ENCODE assay signal across 11 cellular contexts in genomic region chr6:118558811-118559217, GRCh38. TPM values are rescaled to one million over a fixed set of nuclear protein-coding genes. Genes with fewer than 3 reads are reported as not detected.
A peak's percentile ranks its signal among the peaks of the same experiment; 100 is the strongest.
DNase-seq lines count a peak whose midpoint lies in the region; ATAC-seq lines count a peak whose summit lies in the region.
"Had no signal": no experiment of that assay in that cellular context is flagged by ENCODE, and none has a peak within 500 bp of the region (broad histone marks: within the 10 kb centered on the region; RNA-seq: fewer than 3 reads in every experiment).

No MANE protein-coding gene starts in this region.

- H2AK5ac ChIP-seq in trophoblast cell (ENCODE audit: low read length), result no peak overlapping the region

- no peak overlapping the region for H4K8ac ChIP-seq in trophoblast cell (ENCODE audit: low read depth, low read length)

- no CpG with 5 or more reads among the region's 4 CpGs for WGBS in trophoblast cell (ENCODE audit: extremely low coverage, insufficient coverage, insufficient read length)

- H3K27me3 Mint-ChIP-seq in CD4-positive, alpha-beta memory T cell, result no peaks in the 10 kb centered on the region
- no peaks in the 10 kb centered on the region for H3K27me3 Mint-ChIP-seq in effector memory CD8-positive, alpha-beta T cell

- no peak overlapping the region for H2BK120ac ChIP-seq in trophoblast cell (ENCODE audit: insufficient read depth, low read length, poor library complexity)

- peaks cover 30% of the 10 kb centered on the region for H3K4me1 ChIP-seq in CD4-positive, alpha-beta memory T cell (ENCODE audit: insufficient read depth, low read length)
- H3K4me1 ChIP-seq in trophoblast cell (ENCODE audit: control insufficient read depth in 1 of 2, insufficient read depth in 2 of 2, low read length in 2 of 2) (no peaks in the 10 kb centered on the region), Karpas-422 (ENCODE audit: low read length) (no peaks in the 10 kb centered on the region)

- intact Hi-C loops in CD4-positive, alpha-beta memory T cell (cut with micrococcal nuclease), result loop anchor here (10.0 kb wide), 3 partner anchors 884 to 1214 kb away; partner anchors contain the start of genes GOPC and NUS1

- CTCF ChIA-PET in CD4-positive, alpha-beta memory T cell (lab: Charles Lee; ENCODE audit: partially characterized antibody), result interaction anchor here (0.7 to 2.0 kb wide), 12 partner anchors 14 to 552 kb away, joined by 3 to 14 read pairs (median 3); no protein-coding TSS in a partner anchor

- H4K12ac ChIP-seq in trophoblast cell (ENCODE audit: low read depth, low read length), result no peak overlapping the region

- peak; percentile 61 to 77 (median 64) for DNase-seq in CD4-positive, alpha-beta memory T cell
- DNase-seq in KG1 (lab: John Stamatoyannopoulos, UW) (peak; percentile 59), DMS53 (lab: John Stamatoyannopoulos, UW) (no peak), occipital lobe (lab: John Stamatoyannopoulos, UW) (no peak), trophoblast cell (no peak), Karpas-422 (no peak)
- peak; percentile 11 to 23 (median 20) for DNase-seq in effector memory CD8-positive, alpha-beta T cell
- DNase-seq: kidney glomerular epithelial cell had no signal

- peak overlapping the region; percentile 83 to 99 (median 97) for H3K27ac Mint-ChIP-seq in CD4-positive, alpha-beta memory T cell
- peak overlapping the region; percentile 94 to 96 for H3K27ac Mint-ChIP-seq in effector memory CD8-positive, alpha-beta T cell

- no peaks in the 10 kb centered on the region for H3K36me3 ChIP-seq in CD4-positive, alpha-beta memory T cell (ENCODE audit: insufficient read depth, low read length)
- H3K36me3 ChIP-seq in trophoblast cell (ENCODE audit: control insufficient read depth in 1 of 2, insufficient read depth in 2 of 2, low read length in 2 of 2) (peaks cover 0 to 3% of the 10 kb centered on the region in 2 experiments), Karpas-422 (ENCODE audit: insufficient read depth, low read length) (no peaks in the 10 kb centered on the region)

- H3K27ac ChIP-seq in CD4-positive, alpha-beta memory T cell (ENCODE audit: low read depth, low read length), result peak overlapping the region; percentile 53
- no peak overlapping the region for H3K27ac ChIP-seq in trophoblast cell (ENCODE audit: low read depth, low read length)
- H3K27ac ChIP-seq in Karpas-422 (ENCODE audit: low read length), result no peak overlapping the region

- H3K4me3 Mint-ChIP-seq in CD4-positive, alpha-beta memory T cell, result peak overlapping the region; percentile 61 to 90 (median 80)
- H3K4me3 Mint-ChIP-seq in effector memory CD8-positive, alpha-beta T cell, result peak overlapping the region; percentile 65 to 71

- no peak overlapping the region for H3K23ac ChIP-seq in trophoblast cell (ENCODE audit: low read length)

- H3K79me1 ChIP-seq in trophoblast cell (ENCODE audit: low read length), result no peaks in the 10 kb centered on the region

- H3K9me3 Mint-ChIP-seq in CD4-positive, alpha-beta memory T cell, result peaks cover 0 to 2% (median 0%) of the 10 kb centered on the region in 8 donors
- no peaks in the 10 kb centered on the region for H3K9me3 Mint-ChIP-seq in effector memory CD8-positive, alpha-beta T cell

- H2BK12ac ChIP-seq in trophoblast cell (ENCODE audit: low read length), result no peak overlapping the region

- H4K91ac ChIP-seq in trophoblast cell (ENCODE audit: low read depth, low read length), result no peak overlapping the region

- H3K9ac ChIP-seq in trophoblast cell (ENCODE audit: low read length) (no peak overlapping the region), Karpas-422 (ENCODE audit: low read length) (no peak overlapping the region)

- peaks cover 16 to 26% of the 10 kb centered on the region in 2 donors for H3K36me3 Mint-ChIP-seq in CD4-positive, alpha-beta memory T cell
- peaks cover 16% of the 10 kb centered on the region for H3K36me3 Mint-ChIP-seq in effector memory CD8-positive, alpha-beta T cell (ENCODE audit: insufficient read depth)

- H2AFZ ChIP-seq in trophoblast cell (ENCODE audit: insufficient read depth, low read length, poor library complexity) (no peak overlapping the region), Karpas-422 (ENCODE audit: low read length) (no peak overlapping the region)

- H3K4me2 ChIP-seq in trophoblast cell (ENCODE audit: low read length), result no peak overlapping the region
- no peak overlapping the region for H3K4me2 ChIP-seq in Karpas-422 (ENCODE audit: low read depth, low read length, poor library complexity, severe bottlenecking)

- H3K9me3 ChIP-seq in CD4-positive, alpha-beta memory T cell (ENCODE audit: control insufficient read depth in 1 of 2, low read length in 2 of 2), result no peaks in the 10 kb centered on the region
- H3K9me3 ChIP-seq in trophoblast cell (ENCODE audit: insufficient read depth, low read depth, low read length), result no peaks in the 10 kb centered on the region
- no peaks in the 10 kb centered on the region for H3K9me3 ChIP-seq in Karpas-422 (ENCODE audit: low read length)

- no peaks in the 10 kb centered on the region for H3K79me2 ChIP-seq in trophoblast cell (ENCODE audit: control insufficient read depth, insufficient read depth, low read length, poor library complexity)
- no peaks in the 10 kb centered on the region for H3K79me2 ChIP-seq in Karpas-422 (ENCODE audit: low read length)

- no peaks in the 10 kb centered on the region for H3K27me3 ChIP-seq in CD4-positive, alpha-beta memory T cell (ENCODE audit: insufficient read depth, low read length)
- H3K27me3 ChIP-seq in trophoblast cell (ENCODE audit: insufficient read depth, low read length) (no peaks in the 10 kb centered on the region), Karpas-422 (ENCODE audit: low read length) (no peaks in the 10 kb centered on the region)

- peaks cover 31 to 57% (median 35%) of the 10 kb centered on the region in 4 donors for H3K4me1 Mint-ChIP-seq in CD4-positive, alpha-beta memory T cell
- H3K4me1 Mint-ChIP-seq in effector memory CD8-positive, alpha-beta T cell (ENCODE audit: low read depth in 2 of 2), result peaks cover 16 to 35% of the 10 kb centered on the region in 2 donors

- H4K20me1 ChIP-seq in Karpas-422 (ENCODE audit: insufficient read depth, low read depth, low read length), result peaks cover 3% of the 10 kb centered on the region; the same call in 1 of the 2 replicates

- H3K9me2 ChIP-seq in Karpas-422 (replicated peaks; ENCODE audit: insufficient read depth, low read length), result no peaks in the 10 kb centered on the region

- POLR2A ChIA-PET in CD4-positive, alpha-beta memory T cell (lab: Charles Lee; ENCODE audit: partially characterized antibody), result interaction anchor here (0.9 to 2.9 kb wide), 18 partner anchors 21 to 1010 kb away, joined by 3 to 25 read pairs (median 4); partner anchors contain the start of genes ASF1A and MCM9

- H2BK5ac ChIP-seq in trophoblast cell (ENCODE audit: low read depth, low read length, poor library complexity), result no peak overlapping the region

- ATAC-seq in GM19468 (IDR thresholded peaks at IDR 0.05; ENCODE audit: extremely low read depth, unreplicated experiment), result peak; percentile 26
- ATAC-seq in effector memory CD8-positive, alpha-beta T cell (replicated peaks), result peak; percentile 97

- no peak overlapping the region for H3K14ac ChIP-seq in trophoblast cell (ENCODE audit: low read length)

- H3K18ac ChIP-seq in trophoblast cell (ENCODE audit: low read length), result no peak overlapping the region

- peak overlapping the region in 1 of 2 donors; percentile 21 for H3K4me3 ChIP-seq in CD4-positive, alpha-beta memory T cell (ENCODE audit: low read length in 2 of 2)
- no peak overlapping the region for H3K4me3 ChIP-seq in trophoblast cell (ENCODE audit: low read depth, low read length)
- H3K4me3 ChIP-seq in Karpas-422 (ENCODE audit: low read length), result no peak overlapping the region

- H3K4ac ChIP-seq in trophoblast cell (ENCODE audit: low read depth, low read length), result no peak overlapping the region

RNA-seq across cellular contexts. Expression of gene PLN, which starts 10.7 kb away (rescaled TPM):
- total RNA-seq in CD4-positive, alpha-beta memory T cell, result not detected
- polyA plus RNA-seq in CD4-positive, alpha-beta memory T cell, result under 1 TPM in 1 of 2 donors, not detected in 1; 0.09 TPM
- total RNA-seq in occipital lobe, result 0.47 TPM
- polyA plus RNA-seq in trophoblast cell (2013), result 0.21 and 0.24 TPM in 2 replicates
- total RNA-seq in Karpas-422 (2014; rRNA removed; shearing (Covaris generic); ENCODE audit: low replicate concordance), result not detected in 2 replicates
- total RNA-seq: bronchial epithelial cell, Daoy had no signal

Comparison
In these comparisons a context has a peak if more than half of its experiments do, and no peak if none do; other contexts are left out.
1. DNase-seq: peak in CD4-positive, alpha-beta memory T cell (5 of 5), KG1 (single experiment) and effector memory CD8-positive, alpha-beta T cell (3 of 3); none in DMS53 (single experiment), occipital lobe (single experiment), trophoblast cell (0 of 2) and Karpas-422 (single experiment).